In genomic region chr2:111884592-111884964, GRCh38 we compare ENCODE assay signal across 8 cellular contexts. TPM values are rescaled to one million over a fixed set of nuclear protein-coding genes. Genes with fewer than 3 reads are reported as not detected.
DNase-seq lines count a peak whose midpoint lies in the region; ATAC-seq, FAIRE-seq and TF ChIP-seq lines count a peak whose summit lies in the region.

No MANE protein-coding gene starts in this region.

- H3K9me3 Mint-ChIP-seq in CD8-positive, alpha-beta memory T cell: no peaks in the 10 kb centered on the region
- H3K9me3 Mint-ChIP-seq in astrocyte (ENCODE audit: unreplicated experiment): no peaks in the 10 kb centered on the region

- H3K4me3 Mint-ChIP-seq in CD8-positive, alpha-beta memory T cell: peak overlapping the region; percentile 92 to 98 (median 94)
- peak overlapping the region; percentile 95 for H3K4me3 Mint-ChIP-seq in astrocyte (ENCODE audit: unreplicated experiment)

- H3K4me1 Mint-ChIP-seq in CD8-positive, alpha-beta memory T cell: peaks cover 12 to 26% (median 19%) of the 10 kb centered on the region in 3 donors
- H3K4me1 Mint-ChIP-seq in astrocyte (ENCODE audit: low read depth, unreplicated experiment): peaks cover 2% of the 10 kb centered on the region

- H3K27ac ChIP-seq in CD8-positive, alpha-beta memory T cell (ENCODE audit: low read depth, low read length): peak overlapping the region; percentile 96
- peak overlapping the region; percentile 72 for H3K27ac ChIP-seq in astrocyte (ENCODE audit: low read depth, low read length)
- H3K27ac ChIP-seq in HepG2 (ENCODE audit: extremely low read length, insufficient read depth, low read length): peak overlapping the region; percentile 87
- H3K27ac ChIP-seq in transverse colon: peak overlapping the region; percentile 84 to 92 (median 86)

- H3K4me1 ChIP-seq in CD8-positive, alpha-beta memory T cell (ENCODE audit: insufficient read depth, low read length): peaks cover 8% of the 10 kb centered on the region
- no peaks in the 10 kb centered on the region for H3K4me1 ChIP-seq in astrocyte (ENCODE audit: insufficient read depth, low read length)
- peaks cover 26% of the 10 kb centered on the region for H3K4me1 ChIP-seq in HepG2 (ENCODE audit: insufficient read depth, low read length)
- peaks cover 0 to 20% (median 7%) of the 10 kb centered on the region in 4 donors for H3K4me1 ChIP-seq in transverse colon

- no peaks in the 10 kb centered on the region for H3K27me3 ChIP-seq in CD8-positive, alpha-beta memory T cell (ENCODE audit: insufficient read depth, low read length, poor library complexity, severe bottlenecking)
- H3K27me3 ChIP-seq in astrocyte (ENCODE audit: insufficient read depth, low read length): no peaks in the 10 kb centered on the region
- H3K27me3 ChIP-seq in HepG2 (ENCODE audit: control insufficient read depth in 1 of 2, insufficient read depth in 2 of 2, low read length in 2 of 2): no peaks in the 10 kb centered on the region; a peak in 1 of 5 replicates
- H3K27me3 ChIP-seq in transverse colon: no peaks in the 10 kb centered on the region

- no peaks in the 10 kb centered on the region for H3K36me3 ChIP-seq in CD8-positive, alpha-beta memory T cell (ENCODE audit: insufficient read depth, low read length)
- H3K36me3 ChIP-seq in astrocyte (ENCODE audit: insufficient read depth, low read length) (no peaks in the 10 kb centered on the region), HepG2 (replicated peaks in 1 of 2; ENCODE audit: control insufficient read depth in 1 of 2, insufficient read depth in 2 of 2, low read length in 2 of 2) (peaks cover 1 to 9% of the 10 kb centered on the region in 2 experiments; a peak in 2 of 5 replicates), transverse colon (no peaks in the 10 kb centered on the region)

- DNase-seq in CD8-positive, alpha-beta memory T cell: no peak
- DNase-seq in astrocyte (ENCODE audit: low read depth) (no peak), HepG2 (ENCODE audit: low spot score) (no peak), transverse colon (no peak), anterior cingulate cortex (lab: John Stamatoyannopoulos, UW) (no peak), GM19240 (ENCODE audit: insufficient read length, low spot score) (no peak), NAMALWA (ENCODE audit: low spot score) (no peak)

- H2AFZ ChIP-seq in astrocyte (ENCODE audit: low read depth, low read length): peak overlapping the region; percentile 86
- H2AFZ ChIP-seq in HepG2 (ENCODE audit: low read length): peak overlapping the region; percentile 91

- no peak for TF ChIP-seq RAD21 in HepG2 (CRISPR knock-in tag; IDR thresholded peaks at IDR 0.05)

- WGBS in HepG2 (ENCODE audit: low lambda C conversion rate): 5% methylated on average over 11 of the region's 11 CpGs
- 5 to 18% methylated on average over 2 to 11 of the region's 11 CpGs for WGBS in transverse colon (ENCODE audit: low coverage in 1 of 2), 2 donors

- H3K9ac ChIP-seq in astrocyte (ENCODE audit: low read length): peak overlapping the region; percentile 84
- H3K9ac ChIP-seq in HepG2 (ENCODE audit: insufficient read depth, low read depth, low read length): peak overlapping the region; percentile 89

- intact Hi-C loops in HepG2 (cut with micrococcal nuclease; ENCODE audit: unreplicated experiment): loop anchor here (10.0 kb wide), 1 partner anchor 370 kb away; the partner anchor contains the start of gene ZC3H8
- intact Hi-C loops in transverse colon (cut with DNase I; ENCODE audit: low total_unique reads): no loop called here

- peaks cover 0 to 11% (median 2%) of the 10 kb centered on the region in 3 donors for H3K36me3 Mint-ChIP-seq in CD8-positive, alpha-beta memory T cell
- no peaks in the 10 kb centered on the region for H3K36me3 Mint-ChIP-seq in astrocyte (ENCODE audit: low read depth, unreplicated experiment)

- H3K4me2 ChIP-seq in astrocyte (ENCODE audit: low read length): peak overlapping the region; percentile 81
- peak overlapping the region; percentile 80 for H3K4me2 ChIP-seq in HepG2 (ENCODE audit: low read depth, low read length)

- H3K9me3 ChIP-seq in CD8-positive, alpha-beta memory T cell (ENCODE audit: low read length): no peaks in the 10 kb centered on the region
- H3K9me3 ChIP-seq in astrocyte (ENCODE audit: insufficient read depth, low read depth, low read length) (no peaks in the 10 kb centered on the region), HepG2 (ENCODE audit: low read length) (no peaks in the 10 kb centered on the region), transverse colon (no peaks in the 10 kb centered on the region)

- TF ChIP-seq POLR2A in HepG2 (IDR thresholded peaks at IDR 0.05; ENCODE audit: insufficient read depth in 1 of 2, low read depth in 2 of 2, low read length in 2 of 2): no peak
- TF ChIP-seq POLR2A in transverse colon (IDR thresholded peaks at IDR 0.05): no peak

- TF ChIP-seq EP300 in HepG2 (IDR thresholded peaks at IDR 0.05; ENCODE audit: low read depth in 2 of 2, low read length in 2 of 2) (no peak), HepG2 (CRISPR knock-in tag; IDR thresholded peaks at IDR 0.05; ENCODE audit: borderline replicate concordance) (no peak), transverse colon (IDR thresholded peaks at IDR 0.05; ENCODE audit: low read depth) (no peak)

- peak overlapping the region; percentile 83 to 99 (median 96) for H3K27ac Mint-ChIP-seq in CD8-positive, alpha-beta memory T cell
- peak overlapping the region; percentile 82 for H3K27ac Mint-ChIP-seq in astrocyte (ENCODE audit: unreplicated experiment)

- BruUV-seq in HepG2 (replicated peaks; lab: Mats Ljungman, UMichigan): no TSS peak

- ATAC-seq in HG02884 (IDR thresholded peaks at IDR 0.05; ENCODE audit: unreplicated experiment) (peak; percentile 3), HepG2 (peak; percentile 29)

- in situ Hi-C loops in HepG2 (cut with HindIII; ENCODE audit: extremely low pct_ligation_motif_present, low pct_unique_long_range_greater_than_20kb) (no loop called here), transverse colon (cut with MboI; ENCODE audit: low pct_ligation_motif_present in 1 of 4, low pct_unique_long_range_greater_than_20kb in 1 of 4, low sequenced_read_pairs in 3 of 4) (loop anchor here in 1 of 4 donors (10.0 kb wide), 1 partner anchor 160 kb away; no protein-coding TSS in a partner anchor)

- CTCF ChIA-PET in CD8-positive, alpha-beta memory T cell (lab: Charles Lee): no interaction called here
- CTCF ChIA-PET in HepG2 (lab: Yijun Ruan, JAX; ENCODE audit: low intra/inter-chr PET ratio, low total read pairs): interaction anchor here (1.0 kb wide), 1 partner anchor 164 kb away, joined by 5 read pairs; no protein-coding TSS in a partner anchor

- H4K20me1 ChIP-seq in astrocyte (ENCODE audit: insufficient read depth, low read length): no peaks in the 10 kb centered on the region
- no peaks in the 10 kb centered on the region for H4K20me1 ChIP-seq in HepG2 (ENCODE audit: insufficient read depth, low read length)

- peak overlapping the region; percentile 98 for H3K4me3 ChIP-seq in CD8-positive, alpha-beta memory T cell (ENCODE audit: low read length)
- H3K4me3 ChIP-seq in astrocyte (ENCODE audit: insufficient read depth, low read depth, low read length) (peak overlapping the region; percentile 85), HepG2 (replicated peaks in 1 of 3; ENCODE audit: insufficient read depth in 1 of 3, low read depth in 2 of 3, low read length in 3 of 3) (peak overlapping the region; percentile 89 to 97 (median 96)), transverse colon (peak overlapping the region; percentile 63 to 100 (median 81))

- TF ChIP-seq CTCF in astrocyte (IDR thresholded peaks at IDR 0.05; ENCODE audit: insufficient read depth, low read depth, low read length): no peak
- TF ChIP-seq CTCF in HepG2 (CRISPR knock-in tag; IDR thresholded peaks at IDR 0.05): no peak
- peak in 1 of 5 experiments; percentile 20 for TF ChIP-seq CTCF in transverse colon (IDR thresholded peaks at IDR 0.05)

- H3K27me3 Mint-ChIP-seq in CD8-positive, alpha-beta memory T cell: no peaks in the 10 kb centered on the region
- H3K27me3 Mint-ChIP-seq in astrocyte (ENCODE audit: low read depth, unreplicated experiment): no peaks in the 10 kb centered on the region

- FAIRE-seq in astrocyte (lab: Jason Lieb, UNC) (no peak), HepG2 (lab: Jason Lieb, UNC) (no peak)

- H3K79me2 ChIP-seq in astrocyte (ENCODE audit: insufficient read depth, low read length): peaks cover 25% of the 10 kb centered on the region
- H3K79me2 ChIP-seq in HepG2 (ENCODE audit: insufficient read depth, low read length): peaks cover 33% of the 10 kb centered on the region

- POLR2A ChIA-PET in CD8-positive, alpha-beta memory T cell (lab: Charles Lee): interaction anchor here (0.7 kb wide), 1 partner anchor 1363 kb away, joined by 6 read pairs; no protein-coding TSS in a partner anchor
- POLR2A ChIA-PET in HepG2 (lab: Yijun Ruan, JAX): interaction anchor here (0.5 to 3.5 kb wide), 8 partner anchors 8 to 173 kb away, joined by 3 to 27 read pairs (median 4); partner anchors contain the start of genes MERTK and TMEM87B

RNA-seq across cellular contexts. Expression of gene ANAPC1, which starts 0.6 kb away (rescaled TPM):
- total RNA-seq in CD8-positive, alpha-beta memory T cell: 100 to 1,000 TPM; 128 to 131 TPM
- 28.9 TPM for polyA plus RNA-seq in CD8-positive, alpha-beta memory T cell
- 40.0 and 40.7 TPM in 2 replicates for total RNA-seq in astrocyte
- total RNA-seq in HepG2 (2016; rRNA removed; fragmentation: Illumina TruSeq; extraction: Trizol): 89.7 and 109 TPM in 2 replicates
- total RNA-seq in HepG2 (2016; cell fraction: cytosol; rRNA removed; fragmentation: Illumina TruSeq; extraction: Trizol; ENCODE audit: low read depth): 23.1 and 23.4 TPM in 2 replicates
- total RNA-seq in HepG2 (2016; cell fraction: insoluble cytoplasmic fraction; rRNA removed; fragmentation: Illumina TruSeq; extraction: Trizol): 86.7 and 103 TPM in 2 replicates
- 38.6 and 43.3 TPM in 2 replicates for total RNA-seq in HepG2 (2016; cell fraction: membrane; rRNA removed; fragmentation: Illumina TruSeq; extraction: Trizol)
- total RNA-seq in HepG2 (2016; cell fraction: nucleus; rRNA removed; fragmentation: Illumina TruSeq; extraction: Trizol): 120 and 143 TPM in 2 replicates
- polyA plus RNA-seq in HepG2 (2011; rRNA removed): 42.9 and 50.0 TPM in 2 replicates
- 36.9 and 41.2 TPM in 2 replicates for polyA plus RNA-seq in HepG2 (2011; cell fraction: cytosol; rRNA removed)
- polyA plus RNA-seq in HepG2 (2011; cell fraction: nucleus; rRNA removed): 48.7 and 54.2 TPM in 2 replicates
- 35.3 and 41.2 TPM in 2 replicates for polyA plus RNA-seq in HepG2 (2012)
- polyA plus RNA-seq in HepG2 (2016; cell fraction: cytosol; fragmentation: Illumina TruSeq; extraction: Trizol; ENCODE audit: low read depth): 7.8 and 8.5 TPM in 2 replicates
- polyA plus RNA-seq in HepG2 (2016; cell fraction: insoluble cytoplasmic fraction; fragmentation: Illumina TruSeq; extraction: Trizol; ENCODE audit: low read depth): 40.8 and 44.3 TPM in 2 replicates
- 10.7 and 11.8 TPM in 2 replicates for polyA plus RNA-seq in HepG2 (2016; cell fraction: membrane; fragmentation: Illumina TruSeq; extraction: Trizol; ENCODE audit: low read depth)
- polyA plus RNA-seq in HepG2 (2016; cell fraction: nucleus; fragmentation: Illumina TruSeq; extraction: Trizol; ENCODE audit: insufficient read depth, low read depth): 53.7 and 58.1 TPM in 2 replicates
- polyA minus RNA-seq in HepG2 (2011; rRNA and poly(A)+ RNA removed; ENCODE audit: low replicate concordance): 94.0 and 137 TPM in 2 replicates
- polyA minus RNA-seq in HepG2 (2011; cell fraction: cytosol; rRNA and poly(A)+ RNA removed): 65.4 and 74.5 TPM in 2 replicates
- polyA minus RNA-seq in HepG2 (2011; cell fraction: nucleus; rRNA and poly(A)+ RNA removed): 223 and 242 TPM in 2 replicates
- 10 to 100 TPM; 37.3 to 67.3 (median 51.4) TPM for total RNA-seq in transverse colon

RNA-seq across cellular contexts. Expression of gene MERTK, which starts 13.8 kb away (rescaled TPM):
- under 1 TPM; 0.75 to 0.88 TPM for total RNA-seq in CD8-positive, alpha-beta memory T cell
- polyA plus RNA-seq in CD8-positive, alpha-beta memory T cell: 0.14 TPM
- 5.1 and 6.5 TPM in 2 replicates for total RNA-seq in astrocyte
- 22.5 and 37.3 TPM in 2 replicates for total RNA-seq in HepG2 (2016; rRNA removed; fragmentation: Illumina TruSeq; extraction: Trizol)
- 9.7 and 10.2 TPM in 2 replicates for total RNA-seq in HepG2 (2016; cell fraction: cytosol; rRNA removed; fragmentation: Illumina TruSeq; extraction: Trizol; ENCODE audit: low read depth)
- 20.5 and 38.2 TPM in 2 replicates for total RNA-seq in HepG2 (2016; cell fraction: insoluble cytoplasmic fraction; rRNA removed; fragmentation: Illumina TruSeq; extraction: Trizol)
- total RNA-seq in HepG2 (2016; cell fraction: membrane; rRNA removed; fragmentation: Illumina TruSeq; extraction: Trizol): 9.9 and 11.4 TPM in 2 replicates
- total RNA-seq in HepG2 (2016; cell fraction: nucleus; rRNA removed; fragmentation: Illumina TruSeq; extraction: Trizol): 62.8 and 64.0 TPM in 2 replicates
- 44.7 and 45.5 TPM in 2 replicates for polyA plus RNA-seq in HepG2 (2011; rRNA removed)
- polyA plus RNA-seq in HepG2 (2011; cell fraction: cytosol; rRNA removed): 32.3 and 35.9 TPM in 2 replicates
- 74.2 and 85.4 TPM in 2 replicates for polyA plus RNA-seq in HepG2 (2011; cell fraction: nucleus; rRNA removed)
- 17.2 and 32.7 TPM in 2 replicates for polyA plus RNA-seq in HepG2 (2012)
- 1.2 and 1.5 TPM in 2 replicates for polyA plus RNA-seq in HepG2 (2016; cell fraction: cytosol; fragmentation: Illumina TruSeq; extraction: Trizol; ENCODE audit: low read depth)
- polyA plus RNA-seq in HepG2 (2016; cell fraction: insoluble cytoplasmic fraction; fragmentation: Illumina TruSeq; extraction: Trizol; ENCODE audit: low read depth): 16.7 and 17.4 TPM in 2 replicates
- polyA plus RNA-seq in HepG2 (2016; cell fraction: membrane; fragmentation: Illumina TruSeq; extraction: Trizol; ENCODE audit: low read depth): 3.4 TPM in 2 replicates
- 67.5 and 78.5 TPM in 2 replicates for polyA plus RNA-seq in HepG2 (2016; cell fraction: nucleus; fragmentation: Illumina TruSeq; extraction: Trizol; ENCODE audit: insufficient read depth, low read depth)
- polyA minus RNA-seq in HepG2 (2011; rRNA and poly(A)+ RNA removed; ENCODE audit: low replicate concordance): 46.5 TPM in 1 of 2 replicates, not detected in the other
- polyA minus RNA-seq in HepG2 (2011; cell fraction: cytosol; rRNA and poly(A)+ RNA removed): 24.0 and 26.2 TPM in 2 replicates
- 55.6 and 65.1 TPM in 2 replicates for polyA minus RNA-seq in HepG2 (2011; cell fraction: nucleus; rRNA and poly(A)+ RNA removed)
- total RNA-seq in transverse colon: 10 to 100 TPM; 10.8 to 28.6 (median 11.6) TPM
